ENCODE assay signal across 37 cellular contexts in genomic region chr11:123899792-123900191, GRCh38. TPM values are rescaled to one million over a fixed set of nuclear protein-coding genes. Genes with fewer than 3 reads are reported as not detected.
"Had no signal": no experiment of that assay in that cellular context is flagged by ENCODE, and none has a peak within 500 bp of the region (broad histone marks: within the 10 kb centered on the region; RNA-seq: fewer than 3 reads in every experiment).

No MANE protein-coding gene starts in this region.

- DNase-seq: activated CD4-positive, alpha-beta memory T cell treated with anti-CD3 and anti-CD28 coated beads for 36 hours; activated CD4-positive, alpha-beta T cell treated with anti-CD3 and anti-CD28 coated beads for 36 hours; activated CD4-positive, alpha-beta T cell treated with anti-CD3 and anti-CD28 coated beads, Interleukin-2, amount 10 ng/mL, durations not matched to agents 24 days and 14 days; activated CD4-positive, CD25-positive, alpha-beta regulatory T cell; activated CD4-positive, CD25-positive, alpha-beta regulatory T cell treated with anti-CD3 and anti-CD28 coated beads, Interleukin-2, amount 50 U/mL, for 72 hours; activated CD8-positive, alpha-beta memory T cell treated with anti-CD3 and anti-CD28 coated beads, Interleukin-2, amount 10 ng/mL, durations not matched to agents 7 days and 5 days; activated CD8-positive, alpha-beta memory T cell treated with anti-CD3 and anti-CD28 coated beads, Interleukin-2, amount 50 U/mL, for 4 hours; activated CD8-positive, alpha-beta T cell treated with anti-CD3 and anti-CD28 coated beads, Interleukin-2, amount 10 ng/mL, durations not matched to agents 7 days and 5 days; activated effector memory CD4-positive, alpha-beta T cell treated with anti-CD3 and anti-CD28 coated beads, Interleukin-2, amount 50 U/mL, for 16 hours; activated naive CD4-positive, alpha-beta T cell treated with anti-CD3 and anti-CD28 coated beads for 36 hours; activated naive CD8-positive, alpha-beta T cell treated with anti-CD3 and anti-CD28 coated beads for 36 hours; activated naive CD8-positive, alpha-beta T cell treated with anti-CD3 and anti-CD28 coated beads, Interleukin-2, amount 50 U/mL, for 24 hours; activated T-cell treated with anti-CD3 and anti-CD28 coated beads, Interleukin-2, amount 50 U/mL, for 1 hour; activated T-cell treated with anti-CD3 and anti-CD28 coated beads, Interleukin-2, amount 50 U/mL, for 48 hours; amygdala; brain microvascular endothelial cell; dorsolateral prefrontal cortex; effector memory CD4-positive, alpha-beta T cell; erythroblast; foreskin keratinocyte; gastrocnemius medialis; glutamatergic neuron; T-helper 2 cell had no signal

- H3K27me3 ChIP-seq: adrenal gland, ascending aorta, brain microvascular endothelial cell, esophagus muscularis mucosa, foreskin keratinocyte, gastrocnemius medialis had no signal

- H3K27ac ChIP-seq: adrenal gland, ascending aorta, brain microvascular endothelial cell, coronary artery, dorsolateral prefrontal cortex, esophagus muscularis mucosa, foreskin keratinocyte, gastrocnemius medialis had no signal

- H3K4me1 ChIP-seq: adrenal gland, ascending aorta, esophagus muscularis mucosa, foreskin keratinocyte, gastrocnemius medialis had no signal

- H3K4me3 ChIP-seq: adrenal gland, ascending aorta, coronary artery, dorsolateral prefrontal cortex, esophagus muscularis mucosa, gastrocnemius medialis had no signal

- H3K27me3 Mint-ChIP-seq: activated naive CD4-positive, alpha-beta T cell treated with anti-CD3 and anti-CD28 coated beads, Interleukin-2, amount 50 U/mL, for 24 hours; activated naive CD8-positive, alpha-beta T cell treated with anti-CD3 and anti-CD28 coated beads for 36 hours; activated naive CD8-positive, alpha-beta T cell treated with anti-CD3 and anti-CD28 coated beads, Interleukin-2, amount 50 U/mL, for 24 hours; dendritic cell treated with granulocyte-macrophage colony-stimulating factor and Interleukin-4, amounts not matched to agents 40 ng/mL and 50 ng/mL, for 4 days had no signal

- ATAC-seq: activated CD4-positive, alpha-beta T cell treated with anti-CD3 and anti-CD28 coated beads for 36 hours; activated CD8-positive, alpha-beta memory T cell treated with anti-CD3 and anti-CD28 coated beads, Interleukin-2, amount 10 ng/mL, durations not matched to agents 7 days and 5 days; activated CD8-positive, alpha-beta T cell treated with anti-CD3 and anti-CD28 coated beads, Interleukin-2, amount 10 ng/mL, durations not matched to agents 7 days and 5 days; activated naive CD8-positive, alpha-beta T cell treated with anti-CD3 and anti-CD28 coated beads, Interleukin-2, amount 50 U/mL, for 24 hours; foreskin keratinocyte; gastrocnemius medialis had no signal

- H3K27ac Mint-ChIP-seq: activated CD4-positive, alpha-beta memory T cell treated with anti-CD3 and anti-CD28 coated beads for 36 hours; activated CD4-positive, alpha-beta T cell treated with anti-CD3 and anti-CD28 coated beads for 36 hours; activated CD4-positive, alpha-beta T cell treated with anti-CD3 and anti-CD28 coated beads, Interleukin-2, amount 10 ng/mL, durations not matched to agents 24 days and 14 days; activated CD8-positive, alpha-beta memory T cell treated with anti-CD3 and anti-CD28 coated beads, Interleukin-2, amount 10 ng/mL, durations not matched to agents 7 days and 5 days; activated CD8-positive, alpha-beta T cell treated with anti-CD3 and anti-CD28 coated beads, Interleukin-2, amount 10 ng/mL, durations not matched to agents 7 days and 5 days; activated naive CD4-positive, alpha-beta T cell treated with anti-CD3 and anti-CD28 coated beads for 36 hours; activated naive CD4-positive, alpha-beta T cell treated with anti-CD3 and anti-CD28 coated beads, Interleukin-2, amount 50 U/mL, for 24 hours; activated naive CD8-positive, alpha-beta T cell treated with anti-CD3 and anti-CD28 coated beads for 36 hours; activated naive CD8-positive, alpha-beta T cell treated with anti-CD3 and anti-CD28 coated beads, Interleukin-2, amount 50 U/mL, for 24 hours; activated T-helper 1 cell treated with anti-CD3 and anti-CD28 coated beads, Interleukin-12 subunit alpha, Interleukin-12 subunit beta, Interleukin-2, Interleukin-4 antibody, amounts not matched to agents 30 ng/mL and 10 ng/mL and 1 ng/mL, durations not matched to agents 14 hours and 24 hours and 36 hours; activated T-helper 2 cell treated with anti-CD3 and anti-CD28 coated beads, Interferon-gamma antibody, Interleukin-2, Interleukin-4, amounts not matched to agents 10 μg/mL and 5 μg/mL and 100 μg/mL, durations not matched to agents 14 hours and 24 hours and 36 hours; dendritic cell treated with granulocyte-macrophage colony-stimulating factor and Interleukin-4, amounts not matched to agents 40 ng/mL and 50 ng/mL, for 4 days had no signal

- H3K9me3 ChIP-seq: adrenal gland, ascending aorta, esophagus muscularis mucosa, gastrocnemius medialis had no signal

- H3K36me3 ChIP-seq: adrenal gland, ascending aorta, brain microvascular endothelial cell, esophagus muscularis mucosa, gastrocnemius medialis had no signal

- H3K9me3 Mint-ChIP-seq: activated CD4-positive, alpha-beta memory T cell treated with anti-CD3 and anti-CD28 coated beads for 36 hours; activated CD4-positive, alpha-beta T cell treated with anti-CD3 and anti-CD28 coated beads, Interleukin-2, amount 10 ng/mL, durations not matched to agents 24 days and 14 days; activated naive CD4-positive, alpha-beta T cell treated with anti-CD3 and anti-CD28 coated beads for 36 hours; activated naive CD4-positive, alpha-beta T cell treated with anti-CD3 and anti-CD28 coated beads, Interleukin-2, amount 50 U/mL, for 24 hours; activated naive CD8-positive, alpha-beta T cell treated with anti-CD3 and anti-CD28 coated beads for 36 hours; activated naive CD8-positive, alpha-beta T cell treated with anti-CD3 and anti-CD28 coated beads, Interleukin-2, amount 50 U/mL, for 24 hours; activated T-helper 1 cell treated with anti-CD3 and anti-CD28 coated beads, Interleukin-12 subunit alpha, Interleukin-12 subunit beta, Interleukin-2, Interleukin-4 antibody, amounts not matched to agents 30 ng/mL and 10 ng/mL and 1 ng/mL, durations not matched to agents 14 hours and 24 hours and 36 hours; activated T-helper 2 cell treated with anti-CD3 and anti-CD28 coated beads, Interferon-gamma antibody, Interleukin-2, Interleukin-4, amounts not matched to agents 10 μg/mL and 5 μg/mL and 100 μg/mL, durations not matched to agents 14 hours and 24 hours and 36 hours; central memory CD8-positive, alpha-beta T cell; dendritic cell treated with granulocyte-macrophage colony-stimulating factor and Interleukin-4, amounts not matched to agents 40 ng/mL and 50 ng/mL, for 4 days had no signal

- H3K4me3 Mint-ChIP-seq: activated CD4-positive, alpha-beta memory T cell treated with anti-CD3 and anti-CD28 coated beads for 36 hours; activated CD4-positive, alpha-beta T cell treated with anti-CD3 and anti-CD28 coated beads for 36 hours; activated CD4-positive, alpha-beta T cell treated with anti-CD3 and anti-CD28 coated beads, Interleukin-2, amount 10 ng/mL, durations not matched to agents 24 days and 14 days; activated CD8-positive, alpha-beta memory T cell treated with anti-CD3 and anti-CD28 coated beads, Interleukin-2, amount 10 ng/mL, durations not matched to agents 7 days and 5 days; activated CD8-positive, alpha-beta T cell treated with anti-CD3 and anti-CD28 coated beads, Interleukin-2, amount 10 ng/mL, durations not matched to agents 7 days and 5 days; activated naive CD4-positive, alpha-beta T cell treated with anti-CD3 and anti-CD28 coated beads for 36 hours; activated naive CD4-positive, alpha-beta T cell treated with anti-CD3 and anti-CD28 coated beads, Interleukin-2, amount 50 U/mL, for 24 hours; activated naive CD8-positive, alpha-beta T cell treated with anti-CD3 and anti-CD28 coated beads for 36 hours; activated naive CD8-positive, alpha-beta T cell treated with anti-CD3 and anti-CD28 coated beads, Interleukin-2, amount 50 U/mL, for 24 hours; activated T-helper 1 cell treated with anti-CD3 and anti-CD28 coated beads, Interleukin-12 subunit alpha, Interleukin-12 subunit beta, Interleukin-2, Interleukin-4 antibody, amounts not matched to agents 30 ng/mL and 10 ng/mL and 1 ng/mL, durations not matched to agents 14 hours and 24 hours and 36 hours; central memory CD8-positive, alpha-beta T cell; dendritic cell treated with granulocyte-macrophage colony-stimulating factor and Interleukin-4, amounts not matched to agents 40 ng/mL and 50 ng/mL, for 4 days had no signal

- H3K4me1 Mint-ChIP-seq: activated CD4-positive, alpha-beta T cell treated with anti-CD3 and anti-CD28 coated beads for 36 hours; activated CD4-positive, alpha-beta T cell treated with anti-CD3 and anti-CD28 coated beads, Interleukin-2, amount 10 ng/mL, durations not matched to agents 24 days and 14 days; activated naive CD4-positive, alpha-beta T cell treated with anti-CD3 and anti-CD28 coated beads, Interleukin-2, amount 50 U/mL, for 24 hours; activated naive CD8-positive, alpha-beta T cell treated with anti-CD3 and anti-CD28 coated beads for 36 hours; activated naive CD8-positive, alpha-beta T cell treated with anti-CD3 and anti-CD28 coated beads, Interleukin-2, amount 50 U/mL, for 24 hours; central memory CD8-positive, alpha-beta T cell had no signal

RNA-seq across cellular contexts. Expression of gene OR8D4, which starts 2.2 kb away (rescaled TPM):
- total RNA-seq: activated CD4-positive, alpha-beta memory T cell treated with anti-CD3 and anti-CD28 coated beads for 36 hours; activated CD4-positive, alpha-beta T cell treated with anti-CD3 and anti-CD28 coated beads for 36 hours; activated CD4-positive, alpha-beta T cell treated with anti-CD3 and anti-CD28 coated beads, Interleukin-2, amount 10 ng/mL, durations not matched to agents 24 days and 14 days; activated CD8-positive, alpha-beta memory T cell treated with anti-CD3 and anti-CD28 coated beads for 36 hours; activated CD8-positive, alpha-beta memory T cell treated with anti-CD3 and anti-CD28 coated beads, Interleukin-2, amount 10 ng/mL, durations not matched to agents 7 days and 5 days; activated CD8-positive, alpha-beta T cell treated with anti-CD3 and anti-CD28 coated beads, Interleukin-2, amount 10 ng/mL, durations not matched to agents 7 days and 5 days; activated naive CD4-positive, alpha-beta T cell treated with anti-CD3 and anti-CD28 coated beads for 36 hours; activated naive CD8-positive, alpha-beta T cell treated with anti-CD3 and anti-CD28 coated beads for 36 hours; activated T-helper 1 cell treated with anti-CD3 and anti-CD28 coated beads, Interleukin-12 subunit alpha, Interleukin-12 subunit beta, Interleukin-2, Interleukin-4 antibody, amounts not matched to agents 30 ng/mL and 10 ng/mL and 1 ng/mL, durations not matched to agents 14 hours and 24 hours and 36 hours; activated T-helper 2 cell treated with anti-CD3 and anti-CD28 coated beads, Interferon-gamma antibody, Interleukin-2, Interleukin-4, amounts not matched to agents 10 μg/mL and 5 μg/mL and 100 μg/mL, durations not matched to agents 14 hours and 24 hours and 36 hours; adrenal gland; ascending aorta; bronchial epithelial cell; cardiac septum; esophagus muscularis mucosa; foreskin keratinocyte; gastrocnemius medialis; T-helper 1 cell treated with Interleukin-12 subunit alpha and Interleukin-12 subunit beta and Interleukin-4 antibody, amounts not matched to agents 30 ng/mL and 1 ng/mL, for 36 hours had no signal
- polyA plus RNA-seq: adrenal gland, foreskin keratinocyte had no signal

RNA-seq across cellular contexts. Expression of gene TMEM225, which starts 14.3 kb away (rescaled TPM):
- total RNA-seq: activated CD4-positive, alpha-beta memory T cell treated with anti-CD3 and anti-CD28 coated beads for 36 hours; activated CD4-positive, alpha-beta T cell treated with anti-CD3 and anti-CD28 coated beads for 36 hours; activated CD4-positive, alpha-beta T cell treated with anti-CD3 and anti-CD28 coated beads, Interleukin-2, amount 10 ng/mL, durations not matched to agents 24 days and 14 days; activated CD8-positive, alpha-beta memory T cell treated with anti-CD3 and anti-CD28 coated beads for 36 hours; activated CD8-positive, alpha-beta memory T cell treated with anti-CD3 and anti-CD28 coated beads, Interleukin-2, amount 10 ng/mL, durations not matched to agents 7 days and 5 days; activated CD8-positive, alpha-beta T cell treated with anti-CD3 and anti-CD28 coated beads, Interleukin-2, amount 10 ng/mL, durations not matched to agents 7 days and 5 days; activated naive CD4-positive, alpha-beta T cell treated with anti-CD3 and anti-CD28 coated beads for 36 hours; activated naive CD8-positive, alpha-beta T cell treated with anti-CD3 and anti-CD28 coated beads for 36 hours; activated T-helper 1 cell treated with anti-CD3 and anti-CD28 coated beads, Interleukin-12 subunit alpha, Interleukin-12 subunit beta, Interleukin-2, Interleukin-4 antibody, amounts not matched to agents 30 ng/mL and 10 ng/mL and 1 ng/mL, durations not matched to agents 14 hours and 24 hours and 36 hours; activated T-helper 2 cell treated with anti-CD3 and anti-CD28 coated beads, Interferon-gamma antibody, Interleukin-2, Interleukin-4, amounts not matched to agents 10 μg/mL and 5 μg/mL and 100 μg/mL, durations not matched to agents 14 hours and 24 hours and 36 hours; adrenal gland; ascending aorta; bronchial epithelial cell; cardiac septum; cerebellum; dorsolateral prefrontal cortex; esophagus muscularis mucosa; foreskin keratinocyte; gastrocnemius medialis; T-helper 1 cell treated with Interleukin-12 subunit alpha and Interleukin-12 subunit beta and Interleukin-4 antibody, amounts not matched to agents 30 ng/mL and 1 ng/mL, for 36 hours had no signal
- polyA plus RNA-seq: adrenal gland, foreskin keratinocyte had no signal

RNA-seq across cellular contexts. Expression of gene OR4D5, which starts 39.6 kb away (rescaled TPM):
- total RNA-seq: activated CD4-positive, alpha-beta memory T cell treated with anti-CD3 and anti-CD28 coated beads for 36 hours; activated CD4-positive, alpha-beta T cell treated with anti-CD3 and anti-CD28 coated beads for 36 hours; activated CD4-positive, alpha-beta T cell treated with anti-CD3 and anti-CD28 coated beads, Interleukin-2, amount 10 ng/mL, durations not matched to agents 24 days and 14 days; activated CD8-positive, alpha-beta memory T cell treated with anti-CD3 and anti-CD28 coated beads for 36 hours; activated CD8-positive, alpha-beta memory T cell treated with anti-CD3 and anti-CD28 coated beads, Interleukin-2, amount 10 ng/mL, durations not matched to agents 7 days and 5 days; activated CD8-positive, alpha-beta T cell treated with anti-CD3 and anti-CD28 coated beads, Interleukin-2, amount 10 ng/mL, durations not matched to agents 7 days and 5 days; activated naive CD4-positive, alpha-beta T cell treated with anti-CD3 and anti-CD28 coated beads for 36 hours; activated naive CD8-positive, alpha-beta T cell treated with anti-CD3 and anti-CD28 coated beads for 36 hours; activated T-helper 1 cell treated with anti-CD3 and anti-CD28 coated beads, Interleukin-12 subunit alpha, Interleukin-12 subunit beta, Interleukin-2, Interleukin-4 antibody, amounts not matched to agents 30 ng/mL and 10 ng/mL and 1 ng/mL, durations not matched to agents 14 hours and 24 hours and 36 hours; activated T-helper 2 cell treated with anti-CD3 and anti-CD28 coated beads, Interferon-gamma antibody, Interleukin-2, Interleukin-4, amounts not matched to agents 10 μg/mL and 5 μg/mL and 100 μg/mL, durations not matched to agents 14 hours and 24 hours and 36 hours; adrenal gland; ascending aorta; bronchial epithelial cell; cardiac septum; cerebellum; esophagus muscularis mucosa; foreskin keratinocyte; gastrocnemius medialis; T-helper 1 cell treated with Interleukin-12 subunit alpha and Interleukin-12 subunit beta and Interleukin-4 antibody, amounts not matched to agents 30 ng/mL and 1 ng/mL, for 36 hours had no signal
- polyA plus RNA-seq: adrenal gland, foreskin keratinocyte had no signal

RNA-seq across cellular contexts. Expression of gene OR6T1, which starts 43.8 kb away (rescaled TPM):
- total RNA-seq: activated CD4-positive, alpha-beta memory T cell treated with anti-CD3 and anti-CD28 coated beads for 36 hours; activated CD4-positive, alpha-beta T cell treated with anti-CD3 and anti-CD28 coated beads for 36 hours; activated CD4-positive, alpha-beta T cell treated with anti-CD3 and anti-CD28 coated beads, Interleukin-2, amount 10 ng/mL, durations not matched to agents 24 days and 14 days; activated CD8-positive, alpha-beta memory T cell treated with anti-CD3 and anti-CD28 coated beads for 36 hours; activated CD8-positive, alpha-beta memory T cell treated with anti-CD3 and anti-CD28 coated beads, Interleukin-2, amount 10 ng/mL, durations not matched to agents 7 days and 5 days; activated CD8-positive, alpha-beta T cell treated with anti-CD3 and anti-CD28 coated beads, Interleukin-2, amount 10 ng/mL, durations not matched to agents 7 days and 5 days; activated naive CD4-positive, alpha-beta T cell treated with anti-CD3 and anti-CD28 coated beads for 36 hours; activated naive CD8-positive, alpha-beta T cell treated with anti-CD3 and anti-CD28 coated beads for 36 hours; activated T-helper 1 cell treated with anti-CD3 and anti-CD28 coated beads, Interleukin-12 subunit alpha, Interleukin-12 subunit beta, Interleukin-2, Interleukin-4 antibody, amounts not matched to agents 30 ng/mL and 10 ng/mL and 1 ng/mL, durations not matched to agents 14 hours and 24 hours and 36 hours; activated T-helper 2 cell treated with anti-CD3 and anti-CD28 coated beads, Interferon-gamma antibody, Interleukin-2, Interleukin-4, amounts not matched to agents 10 μg/mL and 5 μg/mL and 100 μg/mL, durations not matched to agents 14 hours and 24 hours and 36 hours; adrenal gland; ascending aorta; bronchial epithelial cell; cardiac septum; cerebellum; dorsolateral prefrontal cortex; esophagus muscularis mucosa; foreskin keratinocyte; gastrocnemius medialis; T-helper 1 cell treated with Interleukin-12 subunit alpha and Interleukin-12 subunit beta and Interleukin-4 antibody, amounts not matched to agents 30 ng/mL and 1 ng/mL, for 36 hours had no signal
- polyA plus RNA-seq: adrenal gland, foreskin keratinocyte had no signal
